In the genomic region with DNA sequence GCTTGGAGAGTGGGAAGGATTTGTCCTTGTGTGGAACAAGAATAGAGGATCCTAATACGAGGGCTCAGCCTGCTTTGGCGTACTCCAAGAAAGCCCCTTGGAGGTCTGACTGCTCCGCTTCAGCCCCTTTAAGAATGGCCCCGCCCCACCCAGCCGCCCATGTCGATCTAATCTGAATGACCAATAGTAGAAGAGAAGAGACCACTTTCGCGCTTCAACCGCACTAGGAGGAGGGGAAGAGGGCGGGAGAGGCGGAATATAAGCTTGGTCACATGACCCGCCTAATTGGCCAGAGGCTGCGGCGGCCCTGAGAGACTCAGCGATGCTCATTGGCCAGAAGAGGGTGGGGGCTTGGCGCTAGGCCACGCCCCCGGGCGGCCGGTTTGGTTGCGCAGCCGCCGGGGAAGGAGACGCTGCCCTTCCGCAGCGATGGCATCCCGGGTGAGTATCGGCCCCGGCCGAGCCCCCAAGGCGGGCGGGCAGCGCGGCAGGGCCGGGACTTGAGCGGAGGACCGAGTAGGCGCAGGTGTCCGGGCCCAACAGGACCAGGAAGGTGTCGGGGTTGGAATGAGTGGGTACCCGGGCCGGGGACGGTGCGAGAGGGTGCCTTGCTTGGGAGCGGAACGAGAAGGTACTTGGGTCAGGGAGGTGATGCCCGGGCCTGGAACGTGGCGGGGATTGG, we compare ENCODE assay signal across 1 cellular context.
TF ChIP-seq lines count a peak whose summit lies in the region.

A gene with protein sequence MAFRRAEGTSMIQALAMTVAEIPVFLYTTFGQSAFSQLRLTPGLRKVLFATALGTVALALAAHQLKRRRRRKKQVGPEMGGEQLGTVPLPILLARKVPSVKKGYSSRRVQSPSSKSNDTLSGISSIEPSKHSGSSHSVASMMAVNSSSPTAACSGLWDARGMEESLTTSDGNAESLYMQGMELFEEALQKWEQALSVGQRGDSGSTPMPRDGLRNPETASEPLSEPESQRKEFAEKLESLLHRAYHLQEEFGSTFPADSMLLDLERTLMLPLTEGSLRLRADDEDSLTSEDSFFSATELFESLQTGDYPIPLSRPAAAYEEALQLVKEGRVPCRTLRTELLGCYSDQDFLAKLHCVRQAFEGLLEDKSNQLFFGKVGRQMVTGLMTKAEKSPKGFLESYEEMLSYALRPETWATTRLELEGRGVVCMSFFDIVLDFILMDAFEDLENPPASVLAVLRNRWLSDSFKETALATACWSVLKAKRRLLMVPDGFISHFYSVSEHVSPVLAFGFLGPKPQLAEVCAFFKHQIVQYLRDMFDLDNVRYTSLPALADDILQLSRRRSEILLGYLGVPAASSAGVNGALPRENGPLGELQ (plus strand): TSS at position 386 of the 682 bp plus-strand sequence. CDS start 3,969 bp downstream, outside the sequence.

TF ChIP-seq in HepG2, 621 proteins besides CTCF, POLR2A, EP300 and RAD21 (continued from another document and continues in another):
- TF ChIP-seq ZNF275 (CRISPR knock-in tag; IDR thresholded peaks at IDR 0.05; ENCODE audit: borderline replicate concordance) (0 out of 2 replicates have a peak, but pooled peaks have one; percentile 65), ZNF501 (CRISPR knock-in tag; IDR thresholded peaks at IDR 0.05) (peak; percentile 87), ZSCAN29 (CRISPR knock-in tag; conservative IDR thresholded peaks at IDR 0.05) (no peak), ZNF234 (CRISPR knock-in tag; conservative IDR thresholded peaks at IDR 0.05) (no peak), ZNF746 (CRISPR knock-in tag; IDR thresholded peaks at IDR 0.05) (no peak), GPN1 (CRISPR knock-in tag; IDR thresholded peaks at IDR 0.05; ENCODE audit: borderline replicate concordance) (no peak), BCL3 (CRISPR knock-in tag; IDR thresholded peaks at IDR 0.05) (no peak), ZNF773 (CRISPR knock-in tag; IDR thresholded peaks at IDR 0.05; ENCODE audit: borderline replicate concordance) (no peak), MED1 (CRISPR knock-in tag; IDR thresholded peaks at IDR 0.05) (peak; percentile 43; the same call in 1 of the 2 replicates), PLSCR1 (CRISPR knock-in tag; IDR thresholded peaks at IDR 0.05; ENCODE audit: borderline replicate concordance) (no peak), TEAD3 (CRISPR knock-in tag; optimal IDR thresholded peaks at IDR 0.05; ENCODE audit: borderline replicate concordance) (peak; percentile 49), HIC2 (CRISPR knock-in tag; IDR thresholded peaks at IDR 0.05; ENCODE audit: low read depth) (peak; percentile 37), EED (CRISPR knock-in tag; IDR thresholded peaks at IDR 0.05) (no peak), ERF (CRISPR knock-in tag; IDR thresholded peaks at IDR 0.05) (0 out of 2 replicates have a peak, but pooled peaks have one; percentile 52), PPARG (CRISPR knock-in tag; conservative IDR thresholded peaks at IDR 0.05) (no peak), HNRNPH1 (optimal IDR thresholded peaks at IDR 0.05; ENCODE audit: low read depth, low read length) (no peak), HINFP (CRISPR knock-in tag; IDR thresholded peaks at IDR 0.05; ENCODE audit: low read depth) (no peak; the same call in 1 of the 2 replicates), ZNF616 (CRISPR knock-in tag; IDR thresholded peaks at IDR 0.05; ENCODE audit: low read depth) (no peak), ZNF33B (CRISPR knock-in tag; IDR thresholded peaks at IDR 0.05) (no peak), KDM1A (CRISPR knock-in tag; IDR thresholded peaks at IDR 0.05) (no peak), NFIC (IDR thresholded peaks at IDR 0.05; ENCODE audit: low read length) (no peak), PAWR (CRISPR knock-in tag; IDR thresholded peaks at IDR 0.05; ENCODE audit: borderline replicate concordance) (no peak), TEF (CRISPR knock-in tag; IDR thresholded peaks at IDR 0.05) (no peak), ZNF703 (CRISPR knock-in tag; IDR thresholded peaks at IDR 0.05; ENCODE audit: borderline replicate concordance) (no peak), MAFK (conservative IDR thresholded peaks at IDR 0.05 in 1 of 2, IDR thresholded peaks at IDR 0.05 in 1 of 2; ENCODE audit: low read length in 2 of 2) (no peak), CBX2 (IDR thresholded peaks at IDR 0.05; ENCODE audit: low read depth, low read length) (no peak), CBX2 (CRISPR knock-in tag; IDR thresholded peaks at IDR 0.05; ENCODE audit: low read depth) (no peak), RXRA (CRISPR knock-in tag; IDR thresholded peaks at IDR 0.05) (peak; percentile 67), AGO1 (IDR thresholded peaks at IDR 0.05; ENCODE audit: low read depth, low read length, poor library complexity, severe bottlenecking) (no peak), NFE2 (CRISPR knock-in tag; IDR thresholded peaks at IDR 0.05) (no peak), ZNF317 (CRISPR knock-in tag; IDR thresholded peaks at IDR 0.05) (0 out of 2 replicates have a peak, but pooled peaks have one; percentile 17), ELF4 (CRISPR knock-in tag; IDR thresholded peaks at IDR 0.05; ENCODE audit: borderline replicate concordance) (no peak), ZNF615 (CRISPR knock-in tag; IDR thresholded peaks at IDR 0.05; ENCODE audit: borderline replicate concordance) (no peak), SP5 (CRISPR knock-in tag; IDR thresholded peaks at IDR 0.05; ENCODE audit: borderline replicate concordance, low read depth) (peak; percentile 93), SETDB1 (CRISPR knock-in tag; IDR thresholded peaks at IDR 0.05; ENCODE audit: borderline replicate concordance) (0 out of 2 replicates have a peak, but pooled peaks have one; percentile 20), ELF1 (CRISPR knock-in tag; IDR thresholded peaks at IDR 0.05) (no peak; the same call in 1 of the 2 replicates), ZNF782 (CRISPR knock-in tag; IDR thresholded peaks at IDR 0.05; ENCODE audit: borderline replicate concordance) (0 out of 2 replicates have a peak, but pooled peaks have one; percentile 20), ZFP91 (CRISPR knock-in tag; IDR thresholded peaks at IDR 0.05; ENCODE audit: borderline replicate concordance) (peak; percentile 100), ZC3H13 (CRISPR knock-in tag; IDR thresholded peaks at IDR 0.05) (no peak), SRSF1 (optimal IDR thresholded peaks at IDR 0.05; ENCODE audit: low read depth, low read length) (peak; percentile 31)
- TF ChIP-seq, protein P1, sequence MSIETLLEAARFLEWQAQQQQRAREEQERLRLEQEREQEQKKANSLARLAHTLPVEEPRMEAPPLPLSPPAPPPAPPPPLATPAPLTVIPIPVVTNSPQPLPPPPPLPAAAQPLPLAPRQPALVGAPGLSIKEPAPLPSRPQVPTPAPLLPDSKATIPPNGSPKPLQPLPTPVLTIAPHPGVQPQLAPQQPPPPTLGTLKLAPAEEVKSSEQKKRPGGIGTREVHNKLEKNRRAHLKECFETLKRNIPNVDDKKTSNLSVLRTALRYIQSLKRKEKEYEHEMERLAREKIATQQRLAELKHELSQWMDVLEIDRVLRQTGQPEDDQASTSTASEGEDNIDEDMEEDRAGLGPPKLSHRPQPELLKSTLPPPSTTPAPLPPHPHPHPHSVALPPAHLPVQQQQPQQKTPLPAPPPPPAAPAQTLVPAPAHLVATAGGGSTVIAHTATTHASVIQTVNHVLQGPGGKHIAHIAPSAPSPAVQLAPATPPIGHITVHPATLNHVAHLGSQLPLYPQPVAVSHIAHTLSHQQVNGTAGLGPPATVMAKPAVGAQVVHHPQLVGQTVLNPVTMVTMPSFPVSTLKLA (IDR thresholded peaks at IDR 0.05) = peak; percentile 32
- TF ChIP-seq, protein P2, sequence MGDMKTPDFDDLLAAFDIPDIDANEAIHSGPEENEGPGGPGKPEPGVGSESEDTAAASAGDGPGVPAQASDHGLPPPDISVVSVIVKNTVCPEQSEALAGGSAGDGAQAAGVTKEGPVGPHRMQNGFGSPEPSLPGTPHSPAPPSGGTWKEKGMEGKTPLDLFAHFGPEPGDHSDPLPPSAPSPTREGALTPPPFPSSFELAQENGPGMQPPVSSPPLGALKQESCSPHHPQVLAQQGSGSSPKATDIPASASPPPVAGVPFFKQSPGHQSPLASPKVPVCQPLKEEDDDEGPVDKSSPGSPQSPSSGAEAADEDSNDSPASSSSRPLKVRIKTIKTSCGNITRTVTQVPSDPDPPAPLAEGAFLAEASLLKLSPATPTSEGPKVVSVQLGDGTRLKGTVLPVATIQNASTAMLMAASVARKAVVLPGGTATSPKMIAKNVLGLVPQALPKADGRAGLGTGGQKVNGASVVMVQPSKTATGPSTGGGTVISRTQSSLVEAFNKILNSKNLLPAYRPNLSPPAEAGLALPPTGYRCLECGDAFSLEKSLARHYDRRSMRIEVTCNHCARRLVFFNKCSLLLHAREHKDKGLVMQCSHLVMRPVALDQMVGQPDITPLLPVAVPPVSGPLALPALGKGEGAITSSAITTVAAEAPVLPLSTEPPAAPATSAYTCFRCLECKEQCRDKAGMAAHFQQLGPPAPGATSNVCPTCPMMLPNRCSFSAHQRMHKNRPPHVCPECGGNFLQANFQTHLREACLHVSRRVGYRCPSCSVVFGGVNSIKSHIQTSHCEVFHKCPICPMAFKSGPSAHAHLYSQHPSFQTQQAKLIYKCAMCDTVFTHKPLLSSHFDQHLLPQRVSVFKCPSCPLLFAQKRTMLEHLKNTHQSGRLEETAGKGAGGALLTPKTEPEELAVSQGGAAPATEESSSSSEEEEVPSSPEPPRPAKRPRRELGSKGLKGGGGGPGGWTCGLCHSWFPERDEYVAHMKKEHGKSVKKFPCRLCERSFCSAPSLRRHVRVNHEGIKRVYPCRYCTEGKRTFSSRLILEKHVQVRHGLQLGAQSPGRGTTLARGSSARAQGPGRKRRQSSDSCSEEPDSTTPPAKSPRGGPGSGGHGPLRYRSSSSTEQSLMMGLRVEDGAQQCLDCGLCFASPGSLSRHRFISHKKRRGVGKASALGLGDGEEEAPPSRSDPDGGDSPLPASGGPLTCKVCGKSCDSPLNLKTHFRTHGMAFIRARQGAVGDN (CRISPR knock-in tag; IDR thresholded peaks at IDR 0.05) = peak; percentile 75
- TF ChIP-seq, protein P3, sequence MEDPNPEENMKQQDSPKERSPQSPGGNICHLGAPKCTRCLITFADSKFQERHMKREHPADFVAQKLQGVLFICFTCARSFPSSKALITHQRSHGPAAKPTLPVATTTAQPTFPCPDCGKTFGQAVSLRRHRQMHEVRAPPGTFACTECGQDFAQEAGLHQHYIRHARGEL (CRISPR knock-in tag; IDR thresholded peaks at IDR 0.05) = no peak
